In the genomic region with DNA sequence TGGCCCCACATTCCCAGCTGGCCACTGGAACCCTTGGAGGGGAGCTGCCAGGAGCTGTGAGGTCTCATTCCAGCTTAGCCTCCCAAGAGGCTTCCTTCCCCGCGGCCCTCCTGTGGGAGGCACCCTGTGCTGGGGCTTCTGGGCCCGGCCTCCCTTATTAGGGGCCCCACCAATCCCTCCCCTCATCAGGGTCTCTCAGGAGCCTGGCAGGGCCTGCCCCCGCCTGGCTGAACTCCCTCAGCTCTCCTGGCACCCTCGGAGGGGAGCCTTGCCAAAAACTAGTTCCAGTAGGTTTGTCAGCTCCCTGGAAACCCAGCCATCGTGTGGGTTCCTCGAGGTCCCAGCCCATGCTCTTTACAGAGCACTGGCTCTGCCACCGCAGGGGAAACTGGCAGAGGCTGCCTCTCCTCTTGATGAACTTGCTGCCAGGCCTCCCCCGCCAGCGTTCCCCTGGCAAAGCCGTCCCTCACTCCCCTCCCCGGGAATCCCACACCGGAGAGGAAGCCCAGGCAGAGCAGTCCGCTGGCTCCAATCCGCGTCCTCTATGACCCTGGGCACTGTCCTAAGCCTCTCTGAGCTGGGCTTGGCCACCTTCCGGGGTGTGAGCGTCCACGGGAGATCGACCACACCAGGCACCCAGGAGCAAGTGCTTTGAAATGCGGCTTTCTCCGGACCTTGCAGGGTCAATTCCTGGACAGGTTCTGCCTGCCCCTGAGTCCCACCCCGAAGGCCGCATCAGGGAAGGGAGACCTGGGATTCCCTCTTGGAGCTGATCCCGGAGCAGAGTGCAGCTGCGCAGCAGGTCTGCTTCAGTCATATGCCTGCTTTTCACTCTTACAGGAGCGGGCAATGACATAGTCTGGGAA, we compare ENCODE assay signal across 2 cellular contexts.
TF ChIP-seq lines count a peak whose summit lies in the region.

No MANE protein-coding gene starts in this region.

TF ChIP-seq in IMR-90, 13 proteins besides CTCF, POLR2A, EP300 and RAD21:
- TF ChIP-seq MAZ (IDR thresholded peaks at IDR 0.05; ENCODE audit: borderline replicate concordance, low read depth, low read length) (no peak), NFE2L2 (IDR thresholded peaks at IDR 0.05; ENCODE audit: low read depth, low read length) (no peak), BHLHE40 (IDR thresholded peaks at IDR 0.05; ENCODE audit: low read depth, low read length) (no peak), SMC3 (IDR thresholded peaks at IDR 0.05; ENCODE audit: low read depth, low read length) (no peak), CHD1 (IDR thresholded peaks at IDR 0.05; ENCODE audit: low read depth, low read length) (no peak), MXI1 (IDR thresholded peaks at IDR 0.05; ENCODE audit: borderline replicate concordance, low read depth, low read length) (no peak), MAFK (IDR thresholded peaks at IDR 0.05; ENCODE audit: low read depth, low read length) (no peak), FOS (IDR thresholded peaks at IDR 0.05; ENCODE audit: low read depth, low read length) (no peak), RCOR1 (IDR thresholded peaks at IDR 0.05; ENCODE audit: insufficient replicate concordance, low read length) (no peak), RFX5 (IDR thresholded peaks at IDR 0.05; ENCODE audit: low read depth, low read length) (no peak), USF2 (IDR thresholded peaks at IDR 0.05; ENCODE audit: low read depth, low read length) (no peak), CEBPB (IDR thresholded peaks at IDR 0.05; ENCODE audit: low read depth, low read length) (no peak)
- TF ChIP-seq, protein P1, sequence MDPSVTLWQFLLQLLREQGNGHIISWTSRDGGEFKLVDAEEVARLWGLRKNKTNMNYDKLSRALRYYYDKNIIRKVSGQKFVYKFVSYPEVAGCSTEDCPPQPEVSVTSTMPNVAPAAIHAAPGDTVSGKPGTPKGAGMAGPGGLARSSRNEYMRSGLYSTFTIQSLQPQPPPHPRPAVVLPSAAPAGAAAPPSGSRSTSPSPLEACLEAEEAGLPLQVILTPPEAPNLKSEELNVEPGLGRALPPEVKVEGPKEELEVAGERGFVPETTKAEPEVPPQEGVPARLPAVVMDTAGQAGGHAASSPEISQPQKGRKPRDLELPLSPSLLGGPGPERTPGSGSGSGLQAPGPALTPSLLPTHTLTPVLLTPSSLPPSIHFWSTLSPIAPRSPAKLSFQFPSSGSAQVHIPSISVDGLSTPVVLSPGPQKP (IDR thresholded peaks at IDR 0.05; ENCODE audit: borderline replicate concordance, low read depth, low read length): no peak
TF ChIP-seq in IMR-90: peak in this region for 0.

TF ChIP-seq in K562, 482 proteins besides CTCF, POLR2A, EP300 and RAD21:
- TF ChIP-seq, protein P2, sequence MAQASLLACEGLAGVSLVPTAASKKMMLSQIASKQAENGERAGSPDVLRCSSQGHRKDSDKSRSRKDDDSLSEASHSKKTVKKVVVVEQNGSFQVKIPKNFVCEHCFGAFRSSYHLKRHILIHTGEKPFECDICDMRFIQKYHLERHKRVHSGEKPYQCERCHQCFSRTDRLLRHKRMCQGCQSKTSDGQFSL (CRISPR knock-in tag; IDR thresholded peaks at IDR 0.05): no peak
- TF ChIP-seq, protein P2 (tag; IDR thresholded peaks at IDR 0.05): no peak
- no peak for TF ChIP-seq SNRNP70 (optimal IDR thresholded peaks at IDR 0.05; ENCODE audit: low read depth, low read length)
- no peak for TF ChIP-seq NFRKB (IDR thresholded peaks at IDR 0.05; ENCODE audit: low read depth)
- TF ChIP-seq KLF16 (IDR thresholded peaks at IDR 0.05): no peak
- no peak for TF ChIP-seq NR3C1 (CRISPR knock-in tag; IDR thresholded peaks at IDR 0.05)
- TF ChIP-seq GABPA (tag; conservative IDR thresholded peaks at IDR 0.05; ENCODE audit: low read depth): no peak
- no peak for TF ChIP-seq GABPB1 (CRISPR knock-in tag; IDR thresholded peaks at IDR 0.05)
- TF ChIP-seq ZBTB11 (CRISPR knock-in tag; IDR thresholded peaks at IDR 0.05): no peak
- peak; percentile 48; the same call in 1 of the 2 replicates for TF ChIP-seq DMBX1 (CRISPR knock-in tag; IDR thresholded peaks at IDR 0.05; ENCODE audit: borderline replicate concordance)
- peak; percentile 17; the same call in 1 of the 2 replicates for TF ChIP-seq ZNF311 (CRISPR knock-in tag; IDR thresholded peaks at IDR 0.05)
- TF ChIP-seq, protein P3, sequence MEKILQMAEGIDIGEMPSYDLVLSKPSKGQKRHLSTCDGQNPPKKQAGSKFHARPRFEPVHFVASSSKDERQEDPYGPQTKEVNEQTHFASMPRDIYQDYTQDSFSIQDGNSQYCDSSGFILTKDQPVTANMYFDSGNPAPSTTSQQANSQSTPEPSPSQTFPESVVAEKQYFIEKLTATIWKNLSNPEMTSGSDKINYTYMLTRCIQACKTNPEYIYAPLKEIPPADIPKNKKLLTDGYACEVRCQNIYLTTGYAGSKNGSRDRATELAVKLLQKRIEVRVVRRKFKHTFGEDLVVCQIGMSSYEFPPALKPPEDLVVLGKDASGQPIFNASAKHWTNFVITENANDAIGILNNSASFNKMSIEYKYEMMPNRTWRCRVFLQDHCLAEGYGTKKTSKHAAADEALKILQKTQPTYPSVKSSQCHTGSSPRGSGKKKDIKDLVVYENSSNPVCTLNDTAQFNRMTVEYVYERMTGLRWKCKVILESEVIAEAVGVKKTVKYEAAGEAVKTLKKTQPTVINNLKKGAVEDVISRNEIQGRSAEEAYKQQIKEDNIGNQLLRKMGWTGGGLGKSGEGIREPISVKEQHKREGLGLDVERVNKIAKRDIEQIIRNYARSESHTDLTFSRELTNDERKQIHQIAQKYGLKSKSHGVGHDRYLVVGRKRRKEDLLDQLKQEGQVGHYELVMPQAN (IDR thresholded peaks at IDR 0.05; ENCODE audit: borderline replicate concordance): no peak
- TF ChIP-seq NEUROD1 (IDR thresholded peaks at IDR 0.05; ENCODE audit: borderline replicate concordance, low read depth, low read length, partially characterized antibody): no peak
- TF ChIP-seq MCM3 (IDR thresholded peaks at IDR 0.05): no peak
- no peak for TF ChIP-seq SREBF1 (IDR thresholded peaks at IDR 0.05; ENCODE audit: borderline replicate concordance, low read depth, low read length)
- no peak for TF ChIP-seq ZBTB12 (CRISPR knock-in tag; IDR thresholded peaks at IDR 0.05)
- TF ChIP-seq, protein P4, sequence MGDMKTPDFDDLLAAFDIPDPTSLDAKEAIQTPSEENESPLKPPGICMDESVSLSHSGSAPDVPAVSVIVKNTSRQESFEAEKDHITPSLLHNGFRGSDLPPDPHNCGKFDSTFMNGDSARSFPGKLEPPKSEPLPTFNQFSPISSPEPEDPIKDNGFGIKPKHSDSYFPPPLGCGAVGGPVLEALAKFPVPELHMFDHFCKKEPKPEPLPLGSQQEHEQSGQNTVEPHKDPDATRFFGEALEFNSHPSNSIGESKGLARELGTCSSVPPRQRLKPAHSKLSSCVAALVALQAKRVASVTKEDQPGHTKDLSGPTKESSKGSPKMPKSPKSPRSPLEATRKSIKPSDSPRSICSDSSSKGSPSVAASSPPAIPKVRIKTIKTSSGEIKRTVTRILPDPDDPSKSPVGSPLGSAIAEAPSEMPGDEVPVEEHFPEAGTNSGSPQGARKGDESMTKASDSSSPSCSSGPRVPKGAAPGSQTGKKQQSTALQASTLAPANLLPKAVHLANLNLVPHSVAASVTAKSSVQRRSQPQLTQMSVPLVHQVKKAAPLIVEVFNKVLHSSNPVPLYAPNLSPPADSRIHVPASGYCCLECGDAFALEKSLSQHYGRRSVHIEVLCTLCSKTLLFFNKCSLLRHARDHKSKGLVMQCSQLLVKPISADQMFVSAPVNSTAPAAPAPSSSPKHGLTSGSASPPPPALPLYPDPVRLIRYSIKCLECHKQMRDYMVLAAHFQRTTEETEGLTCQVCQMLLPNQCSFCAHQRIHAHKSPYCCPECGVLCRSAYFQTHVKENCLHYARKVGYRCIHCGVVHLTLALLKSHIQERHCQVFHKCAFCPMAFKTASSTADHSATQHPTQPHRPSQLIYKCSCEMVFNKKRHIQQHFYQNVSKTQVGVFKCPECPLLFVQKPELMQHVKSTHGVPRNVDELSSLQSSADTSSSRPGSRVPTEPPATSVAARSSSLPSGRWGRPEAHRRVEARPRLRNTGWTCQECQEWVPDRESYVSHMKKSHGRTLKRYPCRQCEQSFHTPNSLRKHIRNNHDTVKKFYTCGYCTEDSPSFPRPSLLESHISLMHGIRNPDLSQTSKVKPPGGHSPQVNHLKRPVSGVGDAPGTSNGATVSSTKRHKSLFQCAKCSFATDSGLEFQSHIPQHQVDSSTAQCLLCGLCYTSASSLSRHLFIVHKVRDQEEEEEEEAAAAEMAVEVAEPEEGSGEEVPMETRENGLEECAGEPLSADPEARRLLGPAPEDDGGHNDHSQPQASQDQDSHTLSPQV (IDR thresholded peaks at IDR 0.05): 0 out of 2 replicates have a peak, but pooled peaks have one; percentile 18
- no peak for TF ChIP-seq ZNF253 (CRISPR knock-in tag; conservative IDR thresholded peaks at IDR 0.05)
